Comparison of ENCODE assay signal across 8 cellular contexts in genomic region chr17:38752119-38752929, GRCh38. TPM values are rescaled to one million over a fixed set of nuclear protein-coding genes. Genes with fewer than 3 reads are reported as not detected.
DNase-seq lines count a peak whose midpoint lies in the region; ATAC-seq and TF ChIP-seq lines count a peak whose summit lies in the region.

Gene PSMB3 (plus strand): TSS chr17:38752741. CDS start chr17:38752827, 86 bp downstream.

- H3K4me1 ChIP-seq in ovary (ENCODE audit: insufficient read depth) (peaks cover 2% of the 10 kb centered on the region), thymus (ENCODE audit: control insufficient read depth, insufficient read depth, low read length) (peaks cover 24% of the 10 kb centered on the region)

- no peaks in the 10 kb centered on the region for H4K20me1 ChIP-seq in SU-DHL-6 (ENCODE audit: low read depth, low read length)

- peaks cover 28% of the 10 kb centered on the region for H3K4me1 Mint-ChIP-seq in activated naive CD8-positive, alpha-beta T cell treated with anti-CD3 and anti-CD28 coated beads, Interleukin-2, amount 10 ng/mL, durations not matched to agents 7 days and 5 days

- no peaks in the 10 kb centered on the region for H3K9me3 ChIP-seq in SU-DHL-6 (ENCODE audit: insufficient read depth, low read length)
- H3K9me3 ChIP-seq in ovary = no peaks in the 10 kb centered on the region
- no peaks in the 10 kb centered on the region for H3K9me3 ChIP-seq in thymus (ENCODE audit: control insufficient read depth)

- peak within 1 kb of the TSS; percentile 81 for H3K27ac ChIP-seq in SU-DHL-6 (ENCODE audit: low read depth, low read length)
- H3K27ac ChIP-seq in ovary = peak within 1 kb of the TSS in 1 of 2 donors; percentile 73
- peak within 1 kb of the TSS; percentile 88 for H3K27ac ChIP-seq in thymus (ENCODE audit: low read depth)

- H2AFZ ChIP-seq in SU-DHL-6 (ENCODE audit: low read depth, low read length, severe bottlenecking) = peak within 1 kb of the TSS; percentile 79

- peak within 1 kb of the TSS; percentile 92 for H3K9ac ChIP-seq in SU-DHL-6 (ENCODE audit: low read length)

- peak within 1 kb of the TSS; percentile 98 for H3K4me3 Mint-ChIP-seq in activated naive CD8-positive, alpha-beta T cell treated with anti-CD3 and anti-CD28 coated beads, Interleukin-2, amount 10 ng/mL, durations not matched to agents 7 days and 5 days

- H3K9me2 ChIP-seq in SU-DHL-6 (replicated peaks; ENCODE audit: insufficient read depth, low read length) = no peaks in the 10 kb centered on the region

- H3K27me3 ChIP-seq in SU-DHL-6 (ENCODE audit: low read length) = no peaks in the 10 kb centered on the region
- no peaks in the 10 kb centered on the region for H3K27me3 ChIP-seq in ovary
- H3K27me3 ChIP-seq in thymus (ENCODE audit: control insufficient read depth, insufficient read depth) = peaks cover 35% of the 10 kb centered on the region

- H3K36me3 Mint-ChIP-seq in activated naive CD8-positive, alpha-beta T cell treated with anti-CD3 and anti-CD28 coated beads, Interleukin-2, amount 10 ng/mL, durations not matched to agents 7 days and 5 days = peaks cover 13% of the 10 kb centered on the region

- H3F3A ChIP-seq in SU-DHL-6 (ENCODE audit: insufficient read depth) = 0 out of 2 replicates have a peak, but pooled peaks cover 9% of the 10 kb centered on the region

- DNase-seq in NCI-H1417 (lab: John Stamatoyannopoulos, UW) (peak; percentile 98 to 100 (median 99)), Right ventricle myocardium inferior (ENCODE audit: missing footprints) (peak; percentile 97), ovary (peak; percentile 93 to 98 (median 95))
- peak; percentile 90 for DNase-seq in activated naive CD8-positive, alpha-beta T cell treated with anti-CD3 and anti-CD28 coated beads, Interleukin-2, amount 10 ng/mL, durations not matched to agents 7 days and 5 days

- ATAC-seq in HG02763 (IDR thresholded peaks at IDR 0.05; ENCODE audit: unreplicated experiment) (peak; percentile 88), Right ventricle myocardium inferior (peak; percentile 86)
- ATAC-seq in activated naive CD8-positive, alpha-beta T cell treated with anti-CD3 and anti-CD28 coated beads, Interleukin-2, amount 10 ng/mL, durations not matched to agents 7 days and 5 days (ENCODE audit: low read depth) = peak; percentile 90

- POLR2A ChIA-PET in activated naive CD8-positive, alpha-beta T cell treated with anti-CD3 and anti-CD28 coated beads, Interleukin-2, amount 10 ng/mL, durations not matched to agents 7 days and 5 days (lab: Charles Lee) = interaction anchor here (0.5 to 2.1 kb wide), 11 partner anchors 10 to 864 kb away, joined by 3 to 7 read pairs (median 3); partner anchors contain the start of genes MLLT6 and RPL23

- WGBS in ovary, 3 donors = 0% methylated on average over 46 of the region's 46 CpGs
- under 1% methylated on average over 46 of the region's 46 CpGs for WGBS in thymus

- peak; percentile 53 for TF ChIP-seq POLR2A in ovary (IDR thresholded peaks at IDR 0.05)

- H3K36me3 ChIP-seq in SU-DHL-6 (ENCODE audit: low read length) (peaks cover 8% of the 10 kb centered on the region), ovary (no peaks in the 10 kb centered on the region), thymus (ENCODE audit: control insufficient read depth, insufficient read depth) (peaks cover 17% of the 10 kb centered on the region)

- TF ChIP-seq CTCF in GM12875 (IDR thresholded peaks at IDR 0.05; ENCODE audit: borderline replicate concordance, insufficient read depth, low read depth, low read length) (no peak), SU-DHL-6 (IDR thresholded peaks at IDR 0.05; ENCODE audit: insufficient read depth, low read length, poor library complexity, severe bottlenecking) (no peak), ovary (IDR thresholded peaks at IDR 0.05) (no peak)

- peak within 1 kb of the TSS; percentile 97 for H3K27ac Mint-ChIP-seq in activated naive CD8-positive, alpha-beta T cell treated with anti-CD3 and anti-CD28 coated beads, Interleukin-2, amount 10 ng/mL, durations not matched to agents 7 days and 5 days

- H3K4me3 ChIP-seq in GM12875 (ENCODE audit: low read depth, low read length) (peak within 1 kb of the TSS; percentile 87), SU-DHL-6 (ENCODE audit: insufficient read depth, low read length, poor library complexity, severe bottlenecking) (peak within 1 kb of the TSS; percentile 77), ovary (peak within 1 kb of the TSS; percentile 98), thymus (ENCODE audit: low read length) (peak within 1 kb of the TSS; percentile 74)

- TF ChIP-seq EP300 in ovary (IDR thresholded peaks at IDR 0.05) = no peak

- peaks cover 28% of the 10 kb centered on the region for H3K79me2 ChIP-seq in SU-DHL-6 (ENCODE audit: insufficient read depth, low read length)

- H3K9me3 Mint-ChIP-seq in activated naive CD8-positive, alpha-beta T cell treated with anti-CD3 and anti-CD28 coated beads, Interleukin-2, amount 10 ng/mL, durations not matched to agents 7 days and 5 days = no peaks in the 10 kb centered on the region

- H3K4me2 ChIP-seq in SU-DHL-6 (ENCODE audit: low read depth, low read length, poor library complexity, severe bottlenecking) = peak within 1 kb of the TSS; percentile 79

- intact Hi-C loops in Right ventricle myocardium inferior (cut with DNase I) (loop anchor here (5.0 kb wide), 2 partner anchors 45 to 115 kb away; partner anchors contain the start of gene PIP4K2B), ovary (cut with DNase I) (loop anchor here in 2 of 4 donors (5.0 to 10.0 kb wide), 3 partner anchors 50 to 402 kb away; partner anchors contain the start of genes PLXDC1 (in 1 of the 2) and SOCS7 (in 1 of the 2))

- H3K27me3 Mint-ChIP-seq in activated naive CD8-positive, alpha-beta T cell treated with anti-CD3 and anti-CD28 coated beads, Interleukin-2, amount 10 ng/mL, durations not matched to agents 7 days and 5 days = peaks cover 23% of the 10 kb centered on the region

RNA-seq across cellular contexts. Expression of gene PSMB3, which starts in this region (rescaled TPM):
- 100 to 1,000 TPM; 182 to 189 TPM for total RNA-seq in activated naive CD8-positive, alpha-beta T cell treated with anti-CD3 and anti-CD28 coated beads, Interleukin-2, amount 10 ng/mL, durations not matched to agents 7 days and 5 days
- 175 TPM for total RNA-seq in Right ventricle myocardium inferior
- total RNA-seq in ovary = 100 to 1,000 TPM in 3 of 7 donors, 10 to 100 TPM in 4; 77.0 to 145 (median 82.0) TPM
- 100 to 1,000 TPM; 106 to 138 TPM for polyA plus RNA-seq in ovary
- polyA plus RNA-seq in thymus = 206 TPM
